ENCODE assay signal across 8 cellular contexts in genomic region chr7:35800718-35801391, GRCh38. TPM values are rescaled to one million over a fixed set of nuclear protein-coding genes. Genes with fewer than 3 reads are reported as not detected.
DNase-seq lines count a peak whose midpoint lies in the region; ATAC-seq and TF ChIP-seq lines count a peak whose summit lies in the region.

SEPTIN7 (plus strand) TSS chr7:35801057; CDS start chr7:35801210, 153 bp downstream.

- no peaks in the 10 kb centered on the region for H3K9me3 ChIP-seq in ascending aorta
- H3K9me3 ChIP-seq in right atrium auricular region, result no peaks in the 10 kb centered on the region
- no peaks in the 10 kb centered on the region for H3K9me3 ChIP-seq in uterus

- intact Hi-C loops in ascending aorta (cut with DNase I), result loop anchor here (2.0 to 10.0 kb wide), 8 partner anchors 66 to 586 kb away; partner anchors contain the start of genes ANLN and EEPD1
- intact Hi-C loops in uterus (cut with DNase I; ENCODE audit: low total_unique reads), result no loop called here

- ATAC-seq in GM18502 (IDR thresholded peaks at IDR 0.05; ENCODE audit: poor library complexity, unreplicated experiment) (peak; percentile 85), HG02970 (IDR thresholded peaks at IDR 0.05; ENCODE audit: low FRiP score, unreplicated experiment) (peak; percentile 94)

- peak; percentile 84 to 91 for TF ChIP-seq POLR2A in uterus (IDR thresholded peaks at IDR 0.05)

- H3K27ac Mint-ChIP-seq in T-helper 2 cell treated with Interferon-gamma antibody and Interleukin-4, amounts not matched to agents 5 μg/mL and 100 μg/mL, for 36 hours, result peak within 1 kb of the TSS; percentile 97

- peak within 1 kb of the TSS; percentile 98 to 99 for H3K27ac ChIP-seq in ascending aorta
- H3K27ac ChIP-seq in right atrium auricular region, result peak within 1 kb of the TSS; percentile 99 to 100
- H3K27ac ChIP-seq in uterus, result peak within 1 kb of the TSS; percentile 98 to 99

- TF ChIP-seq CTCF in ascending aorta (IDR thresholded peaks at IDR 0.05) (no peak), right atrium auricular region (IDR thresholded peaks at IDR 0.05) (no peak), uterus (IDR thresholded peaks at IDR 0.05) (peak in 1 of 4 experiments; percentile 1)

- H3K4me1 Mint-ChIP-seq in T-helper 2 cell treated with Interferon-gamma antibody and Interleukin-4, amounts not matched to agents 5 μg/mL and 100 μg/mL, for 36 hours (ENCODE audit: low read depth), result peaks cover 38% of the 10 kb centered on the region

- peaks cover 14% of the 10 kb centered on the region for H3K36me3 Mint-ChIP-seq in T-helper 2 cell treated with Interferon-gamma antibody and Interleukin-4, amounts not matched to agents 5 μg/mL and 100 μg/mL, for 36 hours (ENCODE audit: low read depth)

- H3K9me3 Mint-ChIP-seq in T-helper 2 cell treated with Interferon-gamma antibody and Interleukin-4, amounts not matched to agents 5 μg/mL and 100 μg/mL, for 36 hours, result no peaks in the 10 kb centered on the region

- H3K4me3 ChIP-seq in ascending aorta (peak within 1 kb of the TSS; percentile 81 to 83), right atrium auricular region (peak within 1 kb of the TSS; percentile 97 to 99), uterus (peak within 1 kb of the TSS; percentile 90 to 98)

- DNase-seq in NCI-H1930 (lab: John Stamatoyannopoulos, UW) (peak; percentile 97 to 98), ascending aorta (ENCODE audit: low spot score in 2 of 2) (peak; percentile 97 to 99), right atrium auricular region (ENCODE audit: low spot score) (peak; percentile 98), pulmonary artery endothelial cell (ENCODE audit: low read depth, low spot score) (peak; percentile 95), uterus (peak; percentile 99)
- peak; percentile 99 for DNase-seq in T-helper 2 cell treated with Interferon-gamma antibody and Interleukin-4, amounts not matched to agents 5 μg/mL and 100 μg/mL, for 36 hours (ENCODE audit: low spot score)

- no peaks in the 10 kb centered on the region for H3K27me3 Mint-ChIP-seq in T-helper 2 cell treated with Interferon-gamma antibody and Interleukin-4, amounts not matched to agents 5 μg/mL and 100 μg/mL, for 36 hours (ENCODE audit: low read depth)

- H3K4me1 ChIP-seq in ascending aorta, result peaks cover 0 to 15% of the 10 kb centered on the region in 2 donors
- peaks cover 0 to 37% of the 10 kb centered on the region in 2 donors for H3K4me1 ChIP-seq in right atrium auricular region
- no peaks in the 10 kb centered on the region for H3K4me1 ChIP-seq in uterus

- H3K27me3 ChIP-seq in ascending aorta (no peaks in the 10 kb centered on the region), right atrium auricular region (no peaks in the 10 kb centered on the region), uterus (no peaks in the 10 kb centered on the region)

- H3K36me3 ChIP-seq in ascending aorta (no peaks in the 10 kb centered on the region), right atrium auricular region (no peaks in the 10 kb centered on the region), uterus (no peaks in the 10 kb centered on the region)

- H3K4me3 Mint-ChIP-seq in T-helper 2 cell treated with Interferon-gamma antibody and Interleukin-4, amounts not matched to agents 5 μg/mL and 100 μg/mL, for 36 hours, result peak within 1 kb of the TSS; percentile 98

RNA-seq across cellular contexts. Expression of gene SEPTIN7, which starts in this region (rescaled TPM):
- total RNA-seq in ascending aorta (171 TPM), right atrium auricular region (100 to 1,000 TPM; 155 to 171 TPM), pulmonary artery endothelial cell (152 and 299 TPM in 2 replicates), uterus (100 to 1,000 TPM; 251 to 503 (median 267) TPM)

Comparison
In these comparisons a context has a peak if more than half of its experiments do, and no peak if none do; other contexts are left out.
1. Peak in every context shown above with its lines: DNase-seq, ATAC-seq, H3K4me3 ChIP-seq and H3K27ac ChIP-seq.